9 cellular contexts compared by ENCODE assay signal in the genomic region with DNA sequence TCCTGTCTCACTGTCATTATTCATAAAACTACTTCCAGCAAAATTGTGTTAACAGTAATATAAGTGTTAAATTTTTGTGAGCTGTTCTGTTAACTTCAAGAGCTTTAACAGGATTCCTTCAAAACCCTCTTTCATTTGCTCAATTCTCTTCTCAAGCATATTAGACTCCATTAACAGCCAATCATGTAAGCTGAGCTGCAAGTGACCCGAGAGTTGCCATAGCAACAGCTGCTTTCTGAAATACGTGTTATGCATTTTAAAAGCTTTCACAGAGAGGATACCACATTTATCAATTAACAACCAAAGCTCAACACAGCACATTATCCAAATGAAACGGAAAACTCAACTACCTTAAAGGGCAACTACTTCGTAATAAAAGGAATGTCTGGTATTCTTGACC.
DNase-seq lines count a peak whose midpoint lies in the region; ATAC-seq, FAIRE-seq and TF ChIP-seq lines count a peak whose summit lies in the region.
"Had no signal": no experiment of that assay in that cellular context is flagged by ENCODE, and none has a peak within 500 bp of the region (broad histone marks: within the 10 kb centered on the region; RNA-seq: fewer than 3 reads in every experiment).

No MANE protein-coding gene starts in this region.

- no peak overlapping the region for H3K4me2 ChIP-seq in HepG2 (ENCODE audit: low read depth, low read length)

- ATAC-seq in HepG2: no peak
- ATAC-seq in right lobe of liver: no peak
- no peak for ATAC-seq in GM18909 (IDR thresholded peaks at IDR 0.05; ENCODE audit: poor library complexity, unreplicated experiment)
- no peak for ATAC-seq in HG02623 (IDR thresholded peaks at IDR 0.05; ENCODE audit: unreplicated experiment)

- no peak for FAIRE-seq in HepG2 (lab: Jason Lieb, UNC)
- FAIRE-seq: keratinocyte had no signal

- H3K36me3 ChIP-seq in HepG2 (replicated peaks in 1 of 2; ENCODE audit: control insufficient read depth in 1 of 2, insufficient read depth in 2 of 2, low read length in 2 of 2) (no peaks in the 10 kb centered on the region), right lobe of liver (no peaks in the 10 kb centered on the region)

- TF ChIP-seq EP300 in HepG2 (IDR thresholded peaks at IDR 0.05; ENCODE audit: low read depth in 2 of 2, low read length in 2 of 2) (no peak), HepG2 (CRISPR knock-in tag; IDR thresholded peaks at IDR 0.05; ENCODE audit: borderline replicate concordance) (no peak)

- no peaks in the 10 kb centered on the region for H4K20me1 ChIP-seq in HepG2 (ENCODE audit: insufficient read depth, low read length)

- no peak overlapping the region for H3K9ac ChIP-seq in HepG2 (ENCODE audit: insufficient read depth, low read depth, low read length)

- no peak overlapping the region for H2AFZ ChIP-seq in HepG2 (ENCODE audit: low read length)

- in situ Hi-C loops in HepG2 (cut with HindIII; ENCODE audit: extremely low pct_ligation_motif_present, low pct_unique_long_range_greater_than_20kb): no loop called here

- no TSS peak for BruUV-seq in HepG2 (replicated peaks; lab: Mats Ljungman, UMichigan)

- peaks cover 59% of the 10 kb centered on the region for H3K79me2 ChIP-seq in HepG2 (ENCODE audit: insufficient read depth, low read length)

- H3K27me3 ChIP-seq in HepG2 (ENCODE audit: control insufficient read depth in 1 of 2, insufficient read depth in 2 of 2, low read length in 2 of 2): no peaks in the 10 kb centered on the region
- no peaks in the 10 kb centered on the region for H3K27me3 ChIP-seq in right lobe of liver

- WGBS in HepG2 (ENCODE audit: low lambda C conversion rate): 94% methylated on average over 4 of the region's 4 CpGs
- WGBS in right lobe of liver (ENCODE audit: insufficient coverage, low coverage, low lambda C conversion rate, missing lambda C conversion rate): 79% methylated on average over 4 of the region's 4 CpGs

- TF ChIP-seq POLR2A in HepG2 (IDR thresholded peaks at IDR 0.05; ENCODE audit: insufficient read depth in 1 of 2, low read depth in 2 of 2, low read length in 2 of 2) (no peak), right lobe of liver (IDR thresholded peaks at IDR 0.05) (no peak)

- POLR2A ChIA-PET in HepG2 (lab: Yijun Ruan, JAX): no interaction called here

- CTCF ChIA-PET in HepG2 (lab: Yijun Ruan, JAX; ENCODE audit: low intra/inter-chr PET ratio, low total read pairs): no interaction called here

- H3K4me1 ChIP-seq in HepG2 (ENCODE audit: insufficient read depth, low read length) (peaks cover 12% of the 10 kb centered on the region), right lobe of liver (no peaks in the 10 kb centered on the region)

- no peak overlapping the region for H3K27ac ChIP-seq in HepG2 (ENCODE audit: extremely low read length, insufficient read depth, low read length)
- no peak overlapping the region for H3K27ac ChIP-seq in right lobe of liver
- H3K27ac ChIP-seq in angular gyrus (ENCODE audit: low read depth, low read length): peak overlapping the region; percentile 19

- no peak for TF ChIP-seq CTCF in HepG2 (CRISPR knock-in tag; IDR thresholded peaks at IDR 0.05)
- no peak for TF ChIP-seq CTCF in right lobe of liver (IDR thresholded peaks at IDR 0.05)

- H3K4me3 ChIP-seq in HepG2 (replicated peaks in 1 of 3; ENCODE audit: insufficient read depth in 1 of 3, low read depth in 2 of 3, low read length in 3 of 3) (no peak overlapping the region), right lobe of liver (no peak overlapping the region)

- TF ChIP-seq RAD21 in HepG2 (CRISPR knock-in tag; IDR thresholded peaks at IDR 0.05): no peak

- H3K9me3 ChIP-seq in HepG2 (ENCODE audit: low read length) (peaks cover 8% of the 10 kb centered on the region), right lobe of liver (peaks cover 0 to 7% (median 0%) of the 10 kb centered on the region in 4 donors)

- intact Hi-C loops in HepG2 (cut with micrococcal nuclease; ENCODE audit: unreplicated experiment): no loop called here
- intact Hi-C loops in right lobe of liver (cut with DNase I): no loop called here

- no peak for DNase-seq in HepG2 (ENCODE audit: low spot score)
- DNase-seq in right lobe of liver: no peak
- DNase-seq in iPS-NIHi11 (ENCODE audit: low spot score): peak; percentile 46
- DNase-seq in T-helper 9 cell: no peak
- DNase-seq in COR-L47 (lab: John Stamatoyannopoulos, UW): no peak

TF ChIP-seq in HepG2, 621 proteins besides CTCF, POLR2A, EP300 and RAD21:
- TF ChIP-seq, protein P1, sequence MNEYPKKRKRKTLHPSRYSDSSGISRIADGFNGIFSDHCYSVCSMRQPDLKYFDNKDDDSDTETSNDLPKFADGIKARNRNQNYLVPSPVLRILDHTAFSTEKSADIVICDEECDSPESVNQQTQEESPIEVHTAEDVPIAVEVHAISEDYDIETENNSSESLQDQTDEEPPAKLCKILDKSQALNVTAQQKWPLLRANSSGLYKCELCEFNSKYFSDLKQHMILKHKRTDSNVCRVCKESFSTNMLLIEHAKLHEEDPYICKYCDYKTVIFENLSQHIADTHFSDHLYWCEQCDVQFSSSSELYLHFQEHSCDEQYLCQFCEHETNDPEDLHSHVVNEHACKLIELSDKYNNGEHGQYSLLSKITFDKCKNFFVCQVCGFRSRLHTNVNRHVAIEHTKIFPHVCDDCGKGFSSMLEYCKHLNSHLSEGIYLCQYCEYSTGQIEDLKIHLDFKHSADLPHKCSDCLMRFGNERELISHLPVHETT (CRISPR knock-in tag; conservative IDR thresholded peaks at IDR 0.05): no peak
- TF ChIP-seq JUNB (CRISPR knock-in tag; IDR thresholded peaks at IDR 0.05; ENCODE audit: borderline replicate concordance) (no peak), ZNF724P (CRISPR knock-in tag; IDR thresholded peaks at IDR 0.05; ENCODE audit: borderline replicate concordance) (no peak), ESRRA (CRISPR knock-in tag; IDR thresholded peaks at IDR 0.05; ENCODE audit: low read depth) (no peak), ZNF761 (CRISPR knock-in tag; conservative IDR thresholded peaks at IDR 0.05) (no peak), ZNF670 (CRISPR knock-in tag; IDR thresholded peaks at IDR 0.05; ENCODE audit: borderline replicate concordance) (no peak), NR2C2 (CRISPR knock-in tag; IDR thresholded peaks at IDR 0.05; ENCODE audit: borderline replicate concordance) (no peak), RFX5 (IDR thresholded peaks at IDR 0.05; ENCODE audit: low read depth, low read length) (peak; percentile 91), RFXANK (CRISPR knock-in tag; IDR thresholded peaks at IDR 0.05) (peak; percentile 84; the same call in 1 of the 2 replicates), ZNF878 (CRISPR knock-in tag; IDR thresholded peaks at IDR 0.05) (no peak), RFX1 (IDR thresholded peaks at IDR 0.05) (peak; percentile 21; the same call in 1 of the 2 replicates), ZNF749 (CRISPR knock-in tag; IDR thresholded peaks at IDR 0.05; ENCODE audit: borderline replicate concordance) (no peak), MED1 (CRISPR knock-in tag; IDR thresholded peaks at IDR 0.05) (no peak), ZBTB3 (CRISPR knock-in tag; IDR thresholded peaks at IDR 0.05; ENCODE audit: borderline replicate concordance, low read depth) (no peak), ZNF629 (CRISPR knock-in tag; conservative IDR thresholded peaks at IDR 0.05) (no peak), EED (CRISPR knock-in tag; IDR thresholded peaks at IDR 0.05) (no peak), ZNF564 (CRISPR knock-in tag; IDR thresholded peaks at IDR 0.05) (no peak), ATRX (CRISPR knock-in tag; IDR thresholded peaks at IDR 0.05; ENCODE audit: borderline replicate concordance) (no peak), ZNF605 (CRISPR knock-in tag; IDR thresholded peaks at IDR 0.05) (no peak), RFX3 (CRISPR knock-in tag; IDR thresholded peaks at IDR 0.05) (peak; percentile 37; the same call in 1 of the 2 replicates), NR2F2 (IDR thresholded peaks at IDR 0.05; ENCODE audit: borderline replicate concordance, low read depth) (no peak), CEBPG (CRISPR knock-in tag; IDR thresholded peaks at IDR 0.05) (no peak)
- TF ChIP-seq, protein P2, sequence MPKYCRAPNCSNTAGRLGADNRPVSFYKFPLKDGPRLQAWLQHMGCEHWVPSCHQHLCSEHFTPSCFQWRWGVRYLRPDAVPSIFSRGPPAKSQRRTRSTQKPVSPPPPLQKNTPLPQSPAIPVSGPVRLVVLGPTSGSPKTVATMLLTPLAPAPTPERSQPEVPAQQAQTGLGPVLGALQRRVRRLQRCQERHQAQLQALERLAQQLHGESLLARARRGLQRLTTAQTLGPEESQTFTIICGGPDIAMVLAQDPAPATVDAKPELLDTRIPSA (CRISPR knock-in tag; IDR thresholded peaks at IDR 0.05; ENCODE audit: borderline replicate concordance): no peak
- TF ChIP-seq, protein P3, sequence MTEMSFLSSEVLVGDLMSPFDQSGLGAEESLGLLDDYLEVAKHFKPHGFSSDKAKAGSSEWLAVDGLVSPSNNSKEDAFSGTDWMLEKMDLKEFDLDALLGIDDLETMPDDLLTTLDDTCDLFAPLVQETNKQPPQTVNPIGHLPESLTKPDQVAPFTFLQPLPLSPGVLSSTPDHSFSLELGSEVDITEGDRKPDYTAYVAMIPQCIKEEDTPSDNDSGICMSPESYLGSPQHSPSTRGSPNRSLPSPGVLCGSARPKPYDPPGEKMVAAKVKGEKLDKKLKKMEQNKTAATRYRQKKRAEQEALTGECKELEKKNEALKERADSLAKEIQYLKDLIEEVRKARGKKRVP (CRISPR knock-in tag; IDR thresholded peaks at IDR 0.05): no peak
